1 cellular context compared by ENCODE assay signal in the genomic region with DNA sequence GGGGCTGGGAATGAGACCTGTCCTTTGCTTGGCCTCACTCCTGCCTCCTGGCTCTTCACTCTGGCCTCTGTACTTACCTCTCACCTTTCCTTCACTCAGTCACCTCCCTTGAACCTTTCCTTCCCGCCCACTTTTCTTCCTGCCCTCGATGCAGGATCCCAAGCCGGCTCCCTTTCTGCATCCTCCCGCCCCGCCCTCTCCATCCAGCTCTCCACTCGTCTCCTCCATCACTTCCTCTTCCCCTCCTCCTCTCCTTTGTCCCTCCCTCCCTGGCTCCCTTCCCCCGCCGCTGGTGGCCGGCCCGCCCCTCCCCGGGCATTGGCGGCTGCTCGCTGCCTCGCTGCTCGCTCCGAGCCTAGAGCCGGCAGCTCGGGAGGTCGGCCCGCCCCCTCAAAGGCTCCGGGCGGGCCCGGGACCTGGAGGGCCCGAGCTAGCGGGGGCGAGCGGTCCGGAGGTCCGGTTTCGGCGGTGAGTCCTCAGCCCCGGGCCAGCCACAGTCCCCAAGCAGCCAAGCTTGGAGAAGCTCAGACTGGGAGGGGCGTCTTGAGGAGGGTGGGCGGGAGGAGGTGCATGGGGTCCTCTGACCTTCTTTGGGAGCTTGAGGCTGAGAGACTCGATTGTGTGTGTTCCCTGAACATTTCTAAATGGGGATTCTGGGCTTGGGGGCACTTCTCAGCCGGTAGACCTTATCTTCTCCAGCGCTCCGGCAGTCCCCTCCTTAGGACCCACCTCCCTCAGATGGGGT.
A peak's percentile ranks its signal among the peaks of the same experiment; 100 is the strongest.
TF ChIP-seq lines count a peak whose summit lies in the region.

No MANE protein-coding gene starts in this region.

TF ChIP-seq in HepG2, 621 proteins besides CTCF, POLR2A, EP300 and RAD21 (continued from another document):
- TF ChIP-seq, protein P1, sequence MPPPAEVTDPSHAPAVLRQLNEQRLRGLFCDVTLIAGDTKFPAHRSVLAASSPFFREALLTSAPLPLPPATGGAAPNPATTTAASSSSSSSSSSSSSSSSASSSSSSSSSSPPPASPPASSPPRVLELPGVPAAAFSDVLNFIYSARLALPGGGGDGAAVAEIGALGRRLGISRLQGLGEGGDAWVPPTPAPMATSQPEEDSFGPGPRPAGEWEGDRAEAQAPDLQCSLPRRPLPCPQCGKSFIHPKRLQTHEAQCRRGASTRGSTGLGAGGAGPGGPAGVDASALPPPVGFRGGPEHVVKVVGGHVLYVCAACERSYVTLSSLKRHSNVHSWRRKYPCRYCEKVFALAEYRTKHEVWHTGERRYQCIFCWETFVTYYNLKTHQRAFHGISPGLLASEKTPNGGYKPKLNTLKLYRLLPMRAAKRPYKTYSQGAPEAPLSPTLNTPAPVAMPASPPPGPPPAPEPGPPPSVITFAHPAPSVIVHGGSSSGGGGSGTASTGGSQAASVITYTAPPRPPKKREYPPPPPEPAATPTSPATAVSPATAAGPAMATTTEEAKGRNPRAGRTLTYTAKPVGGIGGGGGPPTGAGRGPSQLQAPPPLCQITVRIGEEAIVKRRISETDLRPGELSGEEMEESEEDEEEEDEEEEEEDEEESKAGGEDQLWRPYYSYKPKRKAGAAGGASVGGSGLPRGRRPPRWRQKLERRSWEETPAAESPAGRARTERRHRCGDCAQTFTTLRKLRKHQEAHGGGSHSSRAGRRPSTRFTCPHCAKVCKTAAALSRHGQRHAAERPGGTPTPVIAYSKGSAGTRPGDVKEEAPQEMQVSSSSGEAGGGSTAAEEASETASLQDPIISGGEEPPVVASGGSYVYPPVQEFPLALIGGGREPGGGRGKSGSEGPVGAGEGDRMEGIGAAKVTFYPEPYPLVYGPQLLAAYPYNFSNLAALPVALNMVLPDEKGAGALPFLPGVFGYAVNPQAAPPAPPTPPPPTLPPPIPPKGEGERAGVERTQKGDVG (CRISPR knock-in tag; IDR thresholded peaks at IDR 0.05; ENCODE audit: borderline replicate concordance), result no peak
- TF ChIP-seq TP53 (CRISPR knock-in tag; conservative IDR thresholded peaks at IDR 0.05) (no peak), BRD4 (CRISPR knock-in tag; IDR thresholded peaks at IDR 0.05) (no peak), ZNF605 (CRISPR knock-in tag; IDR thresholded peaks at IDR 0.05) (no peak), GPN1 (CRISPR knock-in tag; IDR thresholded peaks at IDR 0.05; ENCODE audit: borderline replicate concordance) (no peak), SP1 (IDR thresholded peaks at IDR 0.05) (no peak), SP1 (CRISPR knock-in tag; IDR thresholded peaks at IDR 0.05) (peak; percentile 37; the same call in 1 of the 2 replicates), ZNF225 (CRISPR knock-in tag; IDR thresholded peaks at IDR 0.05) (no peak), SSRP1 (CRISPR knock-in tag; IDR thresholded peaks at IDR 0.05) (peak; percentile 6; the same call in 1 of the 2 replicates), KLF12 (CRISPR knock-in tag; IDR thresholded peaks at IDR 0.05; ENCODE audit: borderline replicate concordance) (peak; percentile 37; the same call in 1 of the 2 replicates), TCF7L2 (IDR thresholded peaks at IDR 0.05; ENCODE audit: low read depth, low read length) (no peak), SMAD3 (CRISPR knock-in tag; IDR thresholded peaks at IDR 0.05) (no peak), NFYB (CRISPR knock-in tag; IDR thresholded peaks at IDR 0.05) (no peak), POLR2G (IDR thresholded peaks at IDR 0.05; ENCODE audit: low read depth, low read length) (peak; percentile 27), ZNF460 (CRISPR knock-in tag; IDR thresholded peaks at IDR 0.05; ENCODE audit: borderline replicate concordance) (no peak)
- TF ChIP-seq, protein P2, sequence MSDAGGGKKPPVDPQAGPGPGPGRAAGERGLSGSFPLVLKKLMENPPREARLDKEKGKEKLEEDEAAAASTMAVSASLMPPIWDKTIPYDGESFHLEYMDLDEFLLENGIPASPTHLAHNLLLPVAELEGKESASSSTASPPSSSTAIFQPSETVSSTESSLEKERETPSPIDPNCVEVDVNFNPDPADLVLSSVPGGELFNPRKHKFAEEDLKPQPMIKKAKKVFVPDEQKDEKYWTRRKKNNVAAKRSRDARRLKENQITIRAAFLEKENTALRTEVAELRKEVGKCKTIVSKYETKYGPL (CRISPR knock-in tag; IDR thresholded peaks at IDR 0.05), result no peak
- TF ChIP-seq, protein P3, sequence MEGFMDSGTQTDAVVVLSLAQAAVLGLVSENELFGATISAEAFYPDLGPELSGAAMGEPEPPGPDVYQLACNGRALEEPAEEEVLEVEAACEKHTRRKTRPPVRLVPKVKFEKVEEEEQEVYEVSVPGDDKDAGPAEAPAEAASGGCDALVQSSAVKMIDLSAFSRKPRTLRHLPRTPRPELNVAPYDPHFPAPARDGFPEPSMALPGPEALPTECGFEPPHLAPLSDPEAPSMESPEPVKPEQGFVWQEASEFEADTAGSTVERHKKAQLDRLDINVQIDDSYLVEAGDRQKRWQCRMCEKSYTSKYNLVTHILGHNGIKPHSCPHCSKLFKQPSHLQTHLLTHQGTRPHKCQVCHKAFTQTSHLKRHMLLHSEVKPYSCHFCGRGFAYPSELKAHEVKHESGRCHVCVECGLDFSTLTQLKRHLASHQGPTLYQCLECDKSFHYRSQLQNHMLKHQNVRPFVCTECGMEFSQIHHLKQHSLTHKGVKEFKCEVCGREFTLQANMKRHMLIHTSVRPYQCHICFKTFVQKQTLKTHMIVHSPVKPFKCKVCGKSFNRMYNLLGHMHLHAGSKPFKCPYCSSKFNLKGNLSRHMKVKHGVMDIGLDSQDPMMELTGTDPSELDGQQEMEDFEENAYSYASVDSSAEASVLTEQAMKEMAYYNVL (CRISPR knock-in tag; IDR thresholded peaks at IDR 0.05; ENCODE audit: borderline replicate concordance), result peak; percentile 90; the same call in 1 of the 2 replicates
- TF ChIP-seq, protein P4, sequence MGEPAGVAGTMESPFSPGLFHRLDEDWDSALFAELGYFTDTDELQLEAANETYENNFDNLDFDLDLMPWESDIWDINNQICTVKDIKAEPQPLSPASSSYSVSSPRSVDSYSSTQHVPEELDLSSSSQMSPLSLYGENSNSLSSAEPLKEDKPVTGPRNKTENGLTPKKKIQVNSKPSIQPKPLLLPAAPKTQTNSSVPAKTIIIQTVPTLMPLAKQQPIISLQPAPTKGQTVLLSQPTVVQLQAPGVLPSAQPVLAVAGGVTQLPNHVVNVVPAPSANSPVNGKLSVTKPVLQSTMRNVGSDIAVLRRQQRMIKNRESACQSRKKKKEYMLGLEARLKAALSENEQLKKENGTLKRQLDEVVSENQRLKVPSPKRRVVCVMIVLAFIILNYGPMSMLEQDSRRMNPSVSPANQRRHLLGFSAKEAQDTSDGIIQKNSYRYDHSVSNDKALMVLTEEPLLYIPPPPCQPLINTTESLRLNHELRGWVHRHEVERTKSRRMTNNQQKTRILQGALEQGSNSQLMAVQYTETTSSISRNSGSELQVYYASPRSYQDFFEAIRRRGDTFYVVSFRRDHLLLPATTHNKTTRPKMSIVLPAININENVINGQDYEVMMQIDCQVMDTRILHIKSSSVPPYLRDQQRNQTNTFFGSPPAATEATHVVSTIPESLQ (CRISPR knock-in tag; conservative IDR thresholded peaks at IDR 0.05), result 0 out of 2 replicates have a peak, but pooled peaks have one; percentile 65
- TF ChIP-seq, protein P5, sequence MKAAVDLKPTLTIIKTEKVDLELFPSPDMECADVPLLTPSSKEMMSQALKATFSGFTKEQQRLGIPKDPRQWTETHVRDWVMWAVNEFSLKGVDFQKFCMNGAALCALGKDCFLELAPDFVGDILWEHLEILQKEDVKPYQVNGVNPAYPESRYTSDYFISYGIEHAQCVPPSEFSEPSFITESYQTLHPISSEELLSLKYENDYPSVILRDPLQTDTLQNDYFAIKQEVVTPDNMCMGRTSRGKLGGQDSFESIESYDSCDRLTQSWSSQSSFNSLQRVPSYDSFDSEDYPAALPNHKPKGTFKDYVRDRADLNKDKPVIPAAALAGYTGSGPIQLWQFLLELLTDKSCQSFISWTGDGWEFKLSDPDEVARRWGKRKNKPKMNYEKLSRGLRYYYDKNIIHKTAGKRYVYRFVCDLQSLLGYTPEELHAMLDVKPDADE (CRISPR knock-in tag; IDR thresholded peaks at IDR 0.05), result peak; percentile 90; the same call in 1 of the 2 replicates
- TF ChIP-seq, protein P6, sequence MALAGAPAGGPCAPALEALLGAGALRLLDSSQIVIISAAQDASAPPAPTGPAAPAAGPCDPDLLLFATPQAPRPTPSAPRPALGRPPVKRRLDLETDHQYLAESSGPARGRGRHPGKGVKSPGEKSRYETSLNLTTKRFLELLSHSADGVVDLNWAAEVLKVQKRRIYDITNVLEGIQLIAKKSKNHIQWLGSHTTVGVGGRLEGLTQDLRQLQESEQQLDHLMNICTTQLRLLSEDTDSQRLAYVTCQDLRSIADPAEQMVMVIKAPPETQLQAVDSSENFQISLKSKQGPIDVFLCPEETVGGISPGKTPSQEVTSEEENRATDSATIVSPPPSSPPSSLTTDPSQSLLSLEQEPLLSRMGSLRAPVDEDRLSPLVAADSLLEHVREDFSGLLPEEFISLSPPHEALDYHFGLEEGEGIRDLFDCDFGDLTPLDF (CRISPR knock-in tag; IDR thresholded peaks at IDR 0.05), result peak; percentile 37; the same call in 1 of the 2 replicates
- TF ChIP-seq, protein P7, sequence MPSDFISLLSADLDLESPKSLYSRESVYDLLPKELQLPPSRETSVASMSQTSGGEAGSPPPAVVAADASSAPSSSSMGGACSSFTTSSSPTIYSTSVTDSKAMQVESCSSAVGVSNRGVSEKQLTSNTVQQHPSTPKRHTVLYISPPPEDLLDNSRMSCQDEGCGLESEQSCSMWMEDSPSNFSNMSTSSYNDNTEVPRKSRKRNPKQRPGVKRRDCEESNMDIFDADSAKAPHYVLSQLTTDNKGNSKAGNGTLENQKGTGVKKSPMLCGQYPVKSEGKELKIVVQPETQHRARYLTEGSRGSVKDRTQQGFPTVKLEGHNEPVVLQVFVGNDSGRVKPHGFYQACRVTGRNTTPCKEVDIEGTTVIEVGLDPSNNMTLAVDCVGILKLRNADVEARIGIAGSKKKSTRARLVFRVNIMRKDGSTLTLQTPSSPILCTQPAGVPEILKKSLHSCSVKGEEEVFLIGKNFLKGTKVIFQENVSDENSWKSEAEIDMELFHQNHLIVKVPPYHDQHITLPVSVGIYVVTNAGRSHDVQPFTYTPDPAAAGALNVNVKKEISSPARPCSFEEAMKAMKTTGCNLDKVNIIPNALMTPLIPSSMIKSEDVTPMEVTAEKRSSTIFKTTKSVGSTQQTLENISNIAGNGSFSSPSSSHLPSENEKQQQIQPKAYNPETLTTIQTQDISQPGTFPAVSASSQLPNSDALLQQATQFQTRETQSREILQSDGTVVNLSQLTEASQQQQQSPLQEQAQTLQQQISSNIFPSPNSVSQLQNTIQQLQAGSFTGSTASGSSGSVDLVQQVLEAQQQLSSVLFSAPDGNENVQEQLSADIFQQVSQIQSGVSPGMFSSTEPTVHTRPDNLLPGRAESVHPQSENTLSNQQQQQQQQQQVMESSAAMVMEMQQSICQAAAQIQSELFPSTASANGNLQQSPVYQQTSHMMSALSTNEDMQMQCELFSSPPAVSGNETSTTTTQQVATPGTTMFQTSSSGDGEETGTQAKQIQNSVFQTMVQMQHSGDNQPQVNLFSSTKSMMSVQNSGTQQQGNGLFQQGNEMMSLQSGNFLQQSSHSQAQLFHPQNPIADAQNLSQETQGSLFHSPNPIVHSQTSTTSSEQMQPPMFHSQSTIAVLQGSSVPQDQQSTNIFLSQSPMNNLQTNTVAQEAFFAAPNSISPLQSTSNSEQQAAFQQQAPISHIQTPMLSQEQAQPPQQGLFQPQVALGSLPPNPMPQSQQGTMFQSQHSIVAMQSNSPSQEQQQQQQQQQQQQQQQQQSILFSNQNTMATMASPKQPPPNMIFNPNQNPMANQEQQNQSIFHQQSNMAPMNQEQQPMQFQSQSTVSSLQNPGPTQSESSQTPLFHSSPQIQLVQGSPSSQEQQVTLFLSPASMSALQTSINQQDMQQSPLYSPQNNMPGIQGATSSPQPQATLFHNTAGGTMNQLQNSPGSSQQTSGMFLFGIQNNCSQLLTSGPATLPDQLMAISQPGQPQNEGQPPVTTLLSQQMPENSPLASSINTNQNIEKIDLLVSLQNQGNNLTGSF (CRISPR knock-in tag; IDR thresholded peaks at IDR 0.05), result peak; percentile 44; the same call in 1 of the 2 replicates
- TF ChIP-seq, protein P8, sequence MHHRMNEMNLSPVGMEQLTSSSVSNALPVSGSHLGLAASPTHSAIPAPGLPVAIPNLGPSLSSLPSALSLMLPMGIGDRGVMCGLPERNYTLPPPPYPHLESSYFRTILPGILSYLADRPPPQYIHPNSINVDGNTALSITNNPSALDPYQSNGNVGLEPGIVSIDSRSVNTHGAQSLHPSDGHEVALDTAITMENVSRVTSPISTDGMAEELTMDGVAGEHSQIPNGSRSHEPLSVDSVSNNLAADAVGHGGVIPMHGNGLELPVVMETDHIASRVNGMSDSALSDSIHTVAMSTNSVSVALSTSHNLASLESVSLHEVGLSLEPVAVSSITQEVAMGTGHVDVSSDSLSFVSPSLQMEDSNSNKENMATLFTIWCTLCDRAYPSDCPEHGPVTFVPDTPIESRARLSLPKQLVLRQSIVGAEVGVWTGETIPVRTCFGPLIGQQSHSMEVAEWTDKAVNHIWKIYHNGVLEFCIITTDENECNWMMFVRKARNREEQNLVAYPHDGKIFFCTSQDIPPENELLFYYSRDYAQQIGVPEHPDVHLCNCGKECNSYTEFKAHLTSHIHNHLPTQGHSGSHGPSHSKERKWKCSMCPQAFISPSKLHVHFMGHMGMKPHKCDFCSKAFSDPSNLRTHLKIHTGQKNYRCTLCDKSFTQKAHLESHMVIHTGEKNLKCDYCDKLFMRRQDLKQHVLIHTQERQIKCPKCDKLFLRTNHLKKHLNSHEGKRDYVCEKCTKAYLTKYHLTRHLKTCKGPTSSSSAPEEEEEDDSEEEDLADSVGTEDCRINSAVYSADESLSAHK (CRISPR knock-in tag; IDR thresholded peaks at IDR 0.05; ENCODE audit: borderline replicate concordance), result no peak
